ENCODE assay signal across 8 cellular contexts in genomic region chr3:129121792-129122696, GRCh38. TPM values are rescaled to one million over a fixed set of nuclear protein-coding genes. Genes with fewer than 3 reads are reported as not detected.
DNase-seq lines count a peak whose midpoint lies in the region; ATAC-seq and TF ChIP-seq lines count a peak whose summit lies in the region.

RAB43 (minus strand) TSS chr3:129121804; CDS start chr3:129121489, 315 bp downstream.

- peak within 1 kb of the TSS; percentile 98 for H3K14ac ChIP-seq in IMR-90 (replicated peaks; ENCODE audit: low read depth, low read length)

- H3K36me3 Mint-ChIP-seq in CD4-positive, alpha-beta T cell (ENCODE audit: low read depth) = peaks cover 38% of the 10 kb centered on the region
- H3K36me3 Mint-ChIP-seq in nephron progenitor cell (ENCODE audit: low read depth) = peaks cover 22% of the 10 kb centered on the region

- peaks cover 5% of the 10 kb centered on the region for H3K36me3 ChIP-seq in IMR-90 (ENCODE audit: control insufficient read depth, insufficient read depth, low read length)
- peaks cover 17% of the 10 kb centered on the region for H3K36me3 ChIP-seq in RWPE2 (ENCODE audit: low read depth)

- peaks cover 37% of the 10 kb centered on the region for H4K20me1 ChIP-seq in IMR-90 (ENCODE audit: insufficient read depth, low read length)

- 0 out of 2 replicates have a peak within 1 kb of the TSS, but pooled peaks have one; percentile 53 for H3K56ac ChIP-seq in IMR-90 (ENCODE audit: extremely low read depth, insufficient read depth, low read length)

- peaks cover 23% of the 10 kb centered on the region for H3K4me1 ChIP-seq in IMR-90 (ENCODE audit: control insufficient read depth, insufficient read depth, low read length)
- no peaks in the 10 kb centered on the region for H3K4me1 ChIP-seq in RWPE2 (ENCODE audit: insufficient read depth, poor library complexity, severe bottlenecking)

- H3K27ac ChIP-seq in CD4-positive, alpha-beta T cell (ENCODE audit: low read depth, low read length) = peak within 1 kb of the TSS; percentile 90
- peak within 1 kb of the TSS; percentile 75 for H3K27ac ChIP-seq in IMR-90 (ENCODE audit: insufficient read depth, low read length)
- H3K27ac ChIP-seq in RWPE2 (ENCODE audit: poor library complexity, severe bottlenecking) = peak within 1 kb of the TSS; percentile 73

- no peaks in the 10 kb centered on the region for H3K27me3 Mint-ChIP-seq in CD4-positive, alpha-beta T cell
- peaks cover 21% of the 10 kb centered on the region for H3K27me3 Mint-ChIP-seq in nephron progenitor cell (ENCODE audit: low read depth, poor library complexity)

- intact Hi-C loops in CD4-positive, alpha-beta T cell (cut with DNase I, micrococcal nuclease) = loop anchor here (1.0 to 5.0 kb wide), 4 partner anchors 39 to 125 kb away; partner anchors contain the start of genes CNBP (in 1 of the 2), COPG1 (in 1 of the 2) and ISY1 (in 1 of the 2)
- intact Hi-C loops in IMR-90 (cut with micrococcal nuclease) = loop anchor here (2.0 kb wide), 1 partner anchor 127 kb away; the partner anchor contains the start of gene COPG1

- peak within 1 kb of the TSS; percentile 18 for H2BK20ac ChIP-seq in IMR-90 (ENCODE audit: low read depth, low read length)

- 14% methylated on average over 35 of the region's 76 CpGs; no CpG with 5 or more reads in 1 of the 2 experiments for WGBS in IMR-90 (ENCODE audit: extremely low coverage in 2 of 2, insufficient read length in 1 of 2), 2 experiments

- peak within 1 kb of the TSS; percentile 94 for H3K23ac ChIP-seq in IMR-90 (ENCODE audit: low read depth, low read length)

- no peaks in the 10 kb centered on the region for H3K27me3 ChIP-seq in CD4-positive, alpha-beta T cell (ENCODE audit: control insufficient read depth, insufficient read depth, low read length)
- H3K27me3 ChIP-seq in IMR-90 (ENCODE audit: control insufficient read depth, insufficient read depth, low read length) = no peaks in the 10 kb centered on the region
- no peaks in the 10 kb centered on the region for H3K27me3 ChIP-seq in RWPE2 (ENCODE audit: insufficient read depth, poor library complexity, severe bottlenecking)

- TF ChIP-seq POLR2A in IMR-90 (IDR thresholded peaks at IDR 0.05; ENCODE audit: low read depth, low read length) = no peak

- ATAC-seq in CD4-positive, alpha-beta T cell (ENCODE audit: poor library complexity) = peak; percentile 55
- ATAC-seq in GM21390 (IDR thresholded peaks at IDR 0.05; ENCODE audit: unreplicated experiment) = peak; percentile 42
- peak; percentile 78 for ATAC-seq in IMR-90 (ENCODE audit: low read depth)
- ATAC-seq in RWPE2 (ENCODE audit: low read depth) = peak; percentile 67

- peak within 1 kb of the TSS; percentile 70; the same call in 1 of the 2 replicates for H3K18ac ChIP-seq in IMR-90 (ENCODE audit: low read depth, low read length)

- peak within 1 kb of the TSS; percentile 72; the same call in 1 of the 2 replicates for H4K91ac ChIP-seq in IMR-90 (ENCODE audit: insufficient read depth, low read depth, low read length)

- H3K9ac ChIP-seq in IMR-90 (ENCODE audit: low read depth, low read length) = peak within 1 kb of the TSS; percentile 87

- DNase-seq in CD4-positive, alpha-beta T cell = peak; percentile 82 to 92 (median 85)
- DNase-seq in IMR-90 (peak; percentile 56), RWPE2 (ENCODE audit: low spot score) (peak; percentile 88), fibroblast of the conjunctiva (ENCODE audit: low read depth) (peak; percentile 55), nephron progenitor cell (peak; percentile 99)
- DNase-seq in activated gamma-delta T cell treated with anti-CD3 and anti-CD28 coated beads, Interleukin-2, amount 50 U/mL, for 16 hours (ENCODE audit: low read depth) = peak; percentile 78
- DNase-seq in stimulated activated naive CD4-positive, alpha-beta T cell treated with Interleukin-2 at 50 U/mL for 16 hours (lab: John Stamatoyannopoulos, UW) = peak; percentile 88

- peak within 1 kb of the TSS; percentile 79 for H3K4me2 ChIP-seq in IMR-90 (ENCODE audit: low read depth, low read length)

- H2BK5ac ChIP-seq in IMR-90 (ENCODE audit: low read depth, low read length, poor library complexity, severe bottlenecking) = peak within 1 kb of the TSS; percentile 47

- peak within 1 kb of the TSS; percentile 95 for H3K4me3 Mint-ChIP-seq in CD4-positive, alpha-beta T cell
- H3K4me3 Mint-ChIP-seq in nephron progenitor cell = peak within 1 kb of the TSS; percentile 84

- H3K9me3 Mint-ChIP-seq in CD4-positive, alpha-beta T cell = no peaks in the 10 kb centered on the region
- H3K9me3 Mint-ChIP-seq in nephron progenitor cell = no peaks in the 10 kb centered on the region

- dilution Hi-C loops in IMR-90 (cut with HindIII; ENCODE audit: low sequenced_read_pairs, unreplicated experiment) = no loop called here

- H4K8ac ChIP-seq in IMR-90 (ENCODE audit: low read depth in 2 of 2, low read length in 2 of 2) = peak within 1 kb of the TSS in 1 of 2 experiments; percentile 85; a peak in 3 of 4 replicates

- H2BK120ac ChIP-seq in IMR-90 (ENCODE audit: low read depth, low read length) = peak within 1 kb of the TSS; percentile 69; the same call in 1 of the 2 replicates

- H3K9me1 ChIP-seq in IMR-90 (ENCODE audit: insufficient read depth, low read length) = peaks cover 23% of the 10 kb centered on the region

- peaks cover 17 to 39% of the 10 kb centered on the region in 2 experiments for H3K79me1 ChIP-seq in IMR-90 (ENCODE audit: low read depth in 1 of 2, low read length in 2 of 2)

- peak within 1 kb of the TSS; percentile 89 for H3K27ac Mint-ChIP-seq in CD4-positive, alpha-beta T cell
- H3K27ac Mint-ChIP-seq in nephron progenitor cell = no peak within 1 kb of the TSS

- H4K5ac ChIP-seq in IMR-90 (ENCODE audit: low read depth, low read length) = peak within 1 kb of the TSS; percentile 20

- peak within 1 kb of the TSS; percentile 80 for H3K4ac ChIP-seq in IMR-90 (ENCODE audit: low read depth, low read length)

- H2AK5ac ChIP-seq in IMR-90 (ENCODE audit: low read depth, low read length) = peak within 1 kb of the TSS; percentile 73; the same call in 1 of the 2 replicates

- no TSS peak for BruUV-seq in IMR-90 (replicated peaks; lab: Mats Ljungman, UMichigan)

- no peak within 1 kb of the TSS; the same call in 2 of the 3 replicates for H2BK15ac ChIP-seq in IMR-90 (ENCODE audit: low read depth, low read length)

- in situ Hi-C loops in IMR-90 (cut with MboI; ENCODE audit: low sequenced_read_pairs) = no loop called here

- TF ChIP-seq RAD21 in IMR-90 (IDR thresholded peaks at IDR 0.05; ENCODE audit: low read length) = no peak

- peaks cover 39% of the 10 kb centered on the region for H3K4me1 Mint-ChIP-seq in CD4-positive, alpha-beta T cell (ENCODE audit: low read depth)
- peaks cover 43% of the 10 kb centered on the region for H3K4me1 Mint-ChIP-seq in nephron progenitor cell

- H3K9me3 ChIP-seq in CD4-positive, alpha-beta T cell (ENCODE audit: control insufficient read depth, low read length) = no peaks in the 10 kb centered on the region
- no peaks in the 10 kb centered on the region for H3K9me3 ChIP-seq in IMR-90 (ENCODE audit: control insufficient read depth, insufficient read depth, low read length)
- H3K9me3 ChIP-seq in RWPE2 (ENCODE audit: severe bottlenecking) = no peaks in the 10 kb centered on the region

- peak within 1 kb of the TSS; percentile 95 for H2AK9ac ChIP-seq in IMR-90 (replicated peaks; ENCODE audit: low read depth, low read length, poor library complexity)

- H3K4me3 ChIP-seq in IMR-90 (ENCODE audit: insufficient read depth, low read depth, low read length) (peak within 1 kb of the TSS; percentile 62), RWPE2 (ENCODE audit: severe bottlenecking) (peak within 1 kb of the TSS; percentile 75)

- POLR2A ChIA-PET in CD4-positive, alpha-beta T cell (lab: Charles Lee) = interaction anchor here (0.7 to 10.6 kb wide), 26 partner anchors 9 to 990 kb away, joined by 3 to 120 read pairs (median 10); partner anchors contain the start of genes ACAD9, CFAP92, CNBP and HMCES
- POLR2A ChIA-PET in IMR-90 (lab: Charles Lee; ENCODE audit: unreplicated experiment) = no interaction called here

- no peak for TF ChIP-seq CTCF in CD4-positive, alpha-beta T cell (IDR thresholded peaks at IDR 0.05)
- no peak for TF ChIP-seq CTCF in IMR-90 (conservative IDR thresholded peaks at IDR 0.05; ENCODE audit: low read depth, low read length)
- no peak for TF ChIP-seq CTCF in RWPE2 (IDR thresholded peaks at IDR 0.05; ENCODE audit: poor library complexity, severe bottlenecking)
- TF ChIP-seq CTCF in nephron progenitor cell (IDR thresholded peaks at IDR 0.05) = no peak

- CTCF ChIA-PET in CD4-positive, alpha-beta T cell (lab: Charles Lee) = interaction anchor here (0.8 to 4.9 kb wide), 7 partner anchors 22 to 123 kb away, joined by 3 to 33 read pairs (median 7); no protein-coding TSS in a partner anchor
- CTCF ChIA-PET in IMR-90 (lab: Yijun Ruan, JAX) = interaction anchor here (0.6 kb wide), 1 partner anchor 17 kb away, joined by 3 read pairs; no protein-coding TSS in a partner anchor

- peak within 1 kb of the TSS; percentile 94 for H2AFZ ChIP-seq in IMR-90 (replicated peaks; ENCODE audit: low read length, poor library complexity)

TF ChIP-seq in IMR-90, 13 proteins besides CTCF, POLR2A, EP300 and RAD21 (continues in another document):
- TF ChIP-seq NFE2L2 (IDR thresholded peaks at IDR 0.05; ENCODE audit: low read depth, low read length) = no peak
- TF ChIP-seq FOS (IDR thresholded peaks at IDR 0.05; ENCODE audit: low read depth, low read length) = no peak
- no peak for TF ChIP-seq RCOR1 (IDR thresholded peaks at IDR 0.05; ENCODE audit: insufficient replicate concordance, low read length)
- no peak for TF ChIP-seq RFX5 (IDR thresholded peaks at IDR 0.05; ENCODE audit: low read depth, low read length)
- no peak for TF ChIP-seq MAFK (IDR thresholded peaks at IDR 0.05; ENCODE audit: low read depth, low read length)
- no peak for TF ChIP-seq CEBPB (IDR thresholded peaks at IDR 0.05; ENCODE audit: low read depth, low read length)
- TF ChIP-seq ELK1 (IDR thresholded peaks at IDR 0.05; ENCODE audit: borderline replicate concordance, low read depth, low read length) = no peak
- no peak for TF ChIP-seq MAZ (IDR thresholded peaks at IDR 0.05; ENCODE audit: borderline replicate concordance, low read depth, low read length)
- no peak for TF ChIP-seq SMC3 (IDR thresholded peaks at IDR 0.05; ENCODE audit: low read depth, low read length)

RNA-seq across cellular contexts. Expression of gene RAB43, which starts in this region (rescaled TPM):
- total RNA-seq in CD4-positive, alpha-beta T cell = 10 to 100 TPM; 47.5 to 48.1 TPM
- 9.2 and 9.9 TPM in 2 replicates for total RNA-seq in IMR-90 (2012; rRNA removed)
- 14.0 and 15.7 TPM in 2 replicates for polyA plus RNA-seq in IMR-90 (2012; rRNA removed)
- polyA plus RNA-seq in IMR-90 (2012; cell fraction: cytosol; rRNA removed) = 6.9 and 17.3 TPM in 2 replicates
- polyA plus RNA-seq in IMR-90 (2012; cell fraction: nucleus; rRNA removed; ENCODE audit: low replicate concordance) = 14.8 and 26.5 TPM in 2 replicates

Comparison
In these comparisons a context has a peak if more than half of its experiments do, and no peak if none do; other contexts are left out.
1. Peak in every context shown above with its lines: DNase-seq, ATAC-seq, H3K4me3 ChIP-seq and H3K27ac ChIP-seq.